15 cellular contexts compared by ENCODE assay signal in the genomic region with DNA sequence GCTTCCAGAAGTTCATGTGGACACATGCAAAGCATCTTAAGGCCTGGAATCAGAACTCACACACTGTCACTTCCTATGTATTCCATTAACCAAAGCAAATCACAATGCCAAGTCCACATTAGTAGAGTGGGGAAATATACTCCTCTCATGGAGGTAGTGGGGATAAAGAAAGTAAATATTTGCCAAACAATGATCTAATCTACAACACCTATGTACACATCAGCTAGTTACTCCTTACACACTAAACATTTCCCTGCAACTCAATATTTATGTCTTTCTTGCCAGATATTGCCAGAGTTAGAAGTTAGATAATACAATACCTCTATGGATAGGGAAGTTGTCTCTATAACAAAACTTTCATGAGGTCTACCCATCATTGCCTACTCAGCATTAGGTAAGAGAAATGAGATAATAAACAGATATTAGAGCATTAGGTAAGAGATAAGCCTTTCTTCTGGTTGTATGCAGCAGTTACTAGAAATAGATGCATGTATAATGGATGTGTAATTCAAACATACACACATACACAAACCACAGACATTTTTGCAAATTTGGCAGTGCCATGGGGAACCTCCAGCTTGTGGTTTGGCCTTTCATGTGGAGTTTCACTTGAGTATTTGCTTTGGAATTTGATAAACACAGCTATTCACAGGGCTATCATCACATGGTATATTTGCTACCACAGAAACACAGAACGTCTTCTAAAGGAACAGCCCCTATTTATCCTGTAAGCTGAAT.
DNase-seq lines count a peak whose midpoint lies in the region; ATAC-seq, FAIRE-seq and TF ChIP-seq lines count a peak whose summit lies in the region.
"Had no signal": no experiment of that assay in that cellular context is flagged by ENCODE, and none has a peak within 500 bp of the region (broad histone marks: within the 10 kb centered on the region; RNA-seq: fewer than 3 reads in every experiment).

No MANE protein-coding gene starts in this region.

- no peak for TF ChIP-seq POLR2A in H54 (IDR thresholded peaks at IDR 0.05; ENCODE audit: low read depth, low read length)

- no peak overlapping the region for H3K23ac ChIP-seq in mesendoderm (ENCODE audit: low read length)

- H3F3A ChIP-seq in GM23338 (replicated peaks; ENCODE audit: low read depth): no peaks in the 10 kb centered on the region

- H4K20me1 ChIP-seq in fibroblast of lung (ENCODE audit: control insufficient read depth, extremely low read depth, insufficient read depth, low read length) (no peaks in the 10 kb centered on the region), GM23338 (replicated peaks; ENCODE audit: insufficient read depth) (no peaks in the 10 kb centered on the region)

- no peak overlapping the region for H3K56ac ChIP-seq in mesendoderm (ENCODE audit: low read length)

- no peak overlapping the region for H3K4ac ChIP-seq in mesendoderm (ENCODE audit: low read depth, low read length)

- H3K9ac ChIP-seq in fibroblast of lung (ENCODE audit: insufficient read depth, low read length): no peak overlapping the region
- no peak overlapping the region for H3K9ac ChIP-seq in mesendoderm (ENCODE audit: low read length)

- peak overlapping the region; percentile 52 for H3K27ac ChIP-seq in fibroblast of lung (ENCODE audit: insufficient read depth, low read length)
- H3K27ac ChIP-seq in GM23338 (ENCODE audit: low read depth): no peak overlapping the region
- H3K27ac ChIP-seq in mesendoderm (ENCODE audit: low read depth, low read length): no peak overlapping the region
- H3K27ac ChIP-seq: coronary artery, pancreas, vagina had no signal

- H2BK120ac ChIP-seq in mesendoderm (ENCODE audit: low read depth, low read length): no peak overlapping the region

- H3K36me3 ChIP-seq in fibroblast of lung (ENCODE audit: control insufficient read depth, insufficient read depth, low read length): no peaks in the 10 kb centered on the region
- no peaks in the 10 kb centered on the region for H3K36me3 ChIP-seq in GM23338 (ENCODE audit: insufficient read depth)
- no peaks in the 10 kb centered on the region for H3K36me3 ChIP-seq in mesendoderm (ENCODE audit: control insufficient read depth, insufficient read depth, low read length)
- H3K36me3 ChIP-seq: pancreas, vagina had no signal

- no peaks in the 10 kb centered on the region for H3K79me1 ChIP-seq in mesendoderm (ENCODE audit: low read length)

- peaks cover 17% of the 10 kb centered on the region for H3K4me1 ChIP-seq in fibroblast of lung (ENCODE audit: control insufficient read depth, extremely low read depth, insufficient read depth, low read length)
- no peaks in the 10 kb centered on the region for H3K4me1 ChIP-seq in GM23338 (ENCODE audit: insufficient read depth)
- no peaks in the 10 kb centered on the region for H3K4me1 ChIP-seq in mesendoderm (ENCODE audit: control insufficient read depth, low read depth, low read length)
- H3K4me1 ChIP-seq: vagina had no signal

- no peak overlapping the region for H2AK5ac ChIP-seq in mesendoderm (ENCODE audit: low read length)

- ATAC-seq in GM23338: no peak
- no peak for ATAC-seq in HG03520 (IDR thresholded peaks at IDR 0.05; ENCODE audit: unreplicated experiment)

- no peak overlapping the region for H4K8ac ChIP-seq in mesendoderm (ENCODE audit: low read depth, low read length)

- no peaks in the 10 kb centered on the region for H3K4me1 Mint-ChIP-seq in GM23338
- H3K4me1 Mint-ChIP-seq: B cell, immature natural killer cell had no signal

- H4K5ac ChIP-seq in mesendoderm (ENCODE audit: low read length): no peak overlapping the region

- H2BK15ac ChIP-seq in mesendoderm (replicated peaks; ENCODE audit: low read depth): no peak overlapping the region

- H3K27ac Mint-ChIP-seq in GM23338: no peak overlapping the region
- H3K27ac Mint-ChIP-seq: B cell; immature natural killer cell; T-helper 1 cell treated with Interleukin-12 subunit alpha and Interleukin-12 subunit beta and Interleukin-4 antibody, amounts not matched to agents 30 μg/mL and 1 μg/mL, for 36 hours had no signal

- H3K27me3 Mint-ChIP-seq in GM23338 (ENCODE audit: insufficient read depth, low read depth, poor library complexity): peaks cover 1% of the 10 kb centered on the region
- H3K27me3 Mint-ChIP-seq: B cell had no signal

- H2BK5ac ChIP-seq in mesendoderm (ENCODE audit: low read length): no peak overlapping the region

- peaks cover 7% of the 10 kb centered on the region for H3K9me2 ChIP-seq in GM23338 (ENCODE audit: insufficient read depth)

- no peak overlapping the region for H3K4me3 Mint-ChIP-seq in GM23338
- H3K4me3 Mint-ChIP-seq: B cell; immature natural killer cell; T-helper 1 cell treated with Interleukin-12 subunit alpha and Interleukin-12 subunit beta and Interleukin-4 antibody, amounts not matched to agents 30 μg/mL and 1 μg/mL, for 36 hours had no signal

- H3K4me3 ChIP-seq in fibroblast of lung (replicated peaks in 1 of 4; ENCODE audit: control extremely low read depth in 1 of 4, insufficient read depth in 1 of 4, low read depth in 3 of 4, low read length in 4 of 4) (no peak overlapping the region), GM23338 (no peak overlapping the region), mesendoderm (ENCODE audit: low read length) (no peak overlapping the region)
- H3K4me3 ChIP-seq: coronary artery, pancreas, vagina had no signal

- H3K4me2 ChIP-seq in fibroblast of lung (ENCODE audit: extremely low read depth, insufficient read depth, low read length): peak overlapping the region; percentile 42
- no peak overlapping the region for H3K4me2 ChIP-seq in GM23338
- H3K4me2 ChIP-seq in mesendoderm (ENCODE audit: low read length): no peak overlapping the region

- no CpG with 5 or more reads among the region's 1 CpG for WGBS in mesendoderm (ENCODE audit: extremely low coverage, insufficient coverage, low lambda C conversion rate)

- FAIRE-seq in H54 (lab: Jason Lieb, UNC): peak; percentile 98
- peak; percentile 91 for FAIRE-seq in RCC 7860 (lab: Jason Lieb, UNC)
- FAIRE-seq: pancreas had no signal

- no peaks in the 10 kb centered on the region for H3K79me2 ChIP-seq in fibroblast of lung (ENCODE audit: control insufficient read depth, insufficient read depth, low read length)
- no peaks in the 10 kb centered on the region for H3K79me2 ChIP-seq in GM23338 (replicated peaks; ENCODE audit: insufficient read depth)
- no peaks in the 10 kb centered on the region for H3K79me2 ChIP-seq in mesendoderm (ENCODE audit: control insufficient read depth, insufficient read depth, low read length)

- H3K9me3 ChIP-seq in fibroblast of lung (ENCODE audit: control insufficient read depth, insufficient read depth, low read depth, low read length): no peaks in the 10 kb centered on the region
- H3K9me3 ChIP-seq: pancreas, vagina had no signal

- no peaks in the 10 kb centered on the region for H3K36me3 Mint-ChIP-seq in GM23338 (ENCODE audit: low read depth)
- H3K36me3 Mint-ChIP-seq: immature natural killer cell had no signal

- H3K27me3 ChIP-seq in fibroblast of lung (ENCODE audit: control insufficient read depth, insufficient read depth, low read length) (no peaks in the 10 kb centered on the region), GM23338 (ENCODE audit: insufficient read depth) (no peaks in the 10 kb centered on the region), mesendoderm (ENCODE audit: insufficient read depth, low read length, poor library complexity) (no peaks in the 10 kb centered on the region)
- H3K27me3 ChIP-seq: pancreas, vagina had no signal

- H3K18ac ChIP-seq in mesendoderm (ENCODE audit: low read length): no peak overlapping the region

- H3K9me3 Mint-ChIP-seq in GM23338: no peaks in the 10 kb centered on the region
- H3K9me3 Mint-ChIP-seq: immature natural killer cell had no signal

- no peak for TF ChIP-seq CTCF in fibroblast of lung (conservative IDR thresholded peaks at IDR 0.05 in 1 of 2, IDR thresholded peaks at IDR 0.05 in 1 of 2; ENCODE audit: low read depth in 1 of 2, low read length in 2 of 2)
- no peak for TF ChIP-seq CTCF in GM23338 (conservative IDR thresholded peaks at IDR 0.05; ENCODE audit: low read depth in 2 of 2)

- DNase-seq in A172 (ENCODE audit: low spot score) (peak; percentile 90), H54 (ENCODE audit: insufficient read length, low spot score) (peak; percentile 72), RCC 7860 (ENCODE audit: low spot score) (peak; percentile 95), fibroblast of lung (ENCODE audit: low read depth in 2 of 2) (peak; percentile 98 to 100), GM23338 (ENCODE audit: low spot score) (no peak), mesendoderm (no peak)
- DNase-seq in stimulated activated CD4-positive, alpha-beta T cell treated with anti-CD3 and anti-CD28 coated beads, Interleukin-1b, Interleukin-23, amount 100 ng/mL, for 48 hours: no peak
- DNase-seq: immature natural killer cell, NCI-H2081 treated with DMSO at 0.1 percent for 48 hours, pancreas had no signal

- H2AFZ ChIP-seq in fibroblast of lung (ENCODE audit: low read length) (no peak overlapping the region), GM23338 (no peak overlapping the region)

TF ChIP-seq in GM23338, 12 proteins besides CTCF, POLR2A, EP300 and RAD21 (continues in another document):
- TF ChIP-seq, protein P1, sequence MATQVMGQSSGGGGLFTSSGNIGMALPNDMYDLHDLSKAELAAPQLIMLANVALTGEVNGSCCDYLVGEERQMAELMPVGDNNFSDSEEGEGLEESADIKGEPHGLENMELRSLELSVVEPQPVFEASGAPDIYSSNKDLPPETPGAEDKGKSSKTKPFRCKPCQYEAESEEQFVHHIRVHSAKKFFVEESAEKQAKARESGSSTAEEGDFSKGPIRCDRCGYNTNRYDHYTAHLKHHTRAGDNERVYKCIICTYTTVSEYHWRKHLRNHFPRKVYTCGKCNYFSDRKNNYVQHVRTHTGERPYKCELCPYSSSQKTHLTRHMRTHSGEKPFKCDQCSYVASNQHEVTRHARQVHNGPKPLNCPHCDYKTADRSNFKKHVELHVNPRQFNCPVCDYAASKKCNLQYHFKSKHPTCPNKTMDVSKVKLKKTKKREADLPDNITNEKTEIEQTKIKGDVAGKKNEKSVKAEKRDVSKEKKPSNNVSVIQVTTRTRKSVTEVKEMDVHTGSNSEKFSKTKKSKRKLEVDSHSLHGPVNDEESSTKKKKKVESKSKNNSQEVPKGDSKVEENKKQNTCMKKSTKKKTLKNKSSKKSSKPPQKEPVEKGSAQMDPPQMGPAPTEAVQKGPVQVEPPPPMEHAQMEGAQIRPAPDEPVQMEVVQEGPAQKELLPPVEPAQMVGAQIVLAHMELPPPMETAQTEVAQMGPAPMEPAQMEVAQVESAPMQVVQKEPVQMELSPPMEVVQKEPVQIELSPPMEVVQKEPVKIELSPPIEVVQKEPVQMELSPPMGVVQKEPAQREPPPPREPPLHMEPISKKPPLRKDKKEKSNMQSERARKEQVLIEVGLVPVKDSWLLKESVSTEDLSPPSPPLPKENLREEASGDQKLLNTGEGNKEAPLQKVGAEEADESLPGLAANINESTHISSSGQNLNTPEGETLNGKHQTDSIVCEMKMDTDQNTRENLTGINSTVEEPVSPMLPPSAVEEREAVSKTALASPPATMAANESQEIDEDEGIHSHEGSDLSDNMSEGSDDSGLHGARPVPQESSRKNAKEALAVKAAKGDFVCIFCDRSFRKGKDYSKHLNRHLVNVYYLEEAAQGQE (IDR thresholded peaks at IDR 0.05; ENCODE audit: unreplicated experiment): no peak
- TF ChIP-seq NANOG (IDR thresholded peaks at IDR 0.05; ENCODE audit: borderline replicate concordance) (no peak), EZH2phosphoT487 (IDR thresholded peaks at IDR 0.05; ENCODE audit: unreplicated experiment) (no peak), ZNF331 (CRISPR knock-in tag; IDR thresholded peaks at IDR 0.05; ENCODE audit: low read depth) (no peak)

Comparison
In these comparisons a context has a peak if more than half of its experiments do, and no peak if none do; other contexts are left out.
1. DNase-seq: peak in A172 (single experiment), H54 (single experiment), RCC 7860 (single experiment) and fibroblast of lung (2 of 2); none in stimulated activated CD4-positive, alpha-beta T cell treated with anti-CD3 and anti-CD28 coated beads, Interleukin-1b, Interleukin-23, amount 100 ng/mL, for 48 hours (single experiment), GM23338 (single experiment) and mesendoderm (single experiment).